1 cellular context compared by ENCODE assay signal in the genomic region with DNA sequence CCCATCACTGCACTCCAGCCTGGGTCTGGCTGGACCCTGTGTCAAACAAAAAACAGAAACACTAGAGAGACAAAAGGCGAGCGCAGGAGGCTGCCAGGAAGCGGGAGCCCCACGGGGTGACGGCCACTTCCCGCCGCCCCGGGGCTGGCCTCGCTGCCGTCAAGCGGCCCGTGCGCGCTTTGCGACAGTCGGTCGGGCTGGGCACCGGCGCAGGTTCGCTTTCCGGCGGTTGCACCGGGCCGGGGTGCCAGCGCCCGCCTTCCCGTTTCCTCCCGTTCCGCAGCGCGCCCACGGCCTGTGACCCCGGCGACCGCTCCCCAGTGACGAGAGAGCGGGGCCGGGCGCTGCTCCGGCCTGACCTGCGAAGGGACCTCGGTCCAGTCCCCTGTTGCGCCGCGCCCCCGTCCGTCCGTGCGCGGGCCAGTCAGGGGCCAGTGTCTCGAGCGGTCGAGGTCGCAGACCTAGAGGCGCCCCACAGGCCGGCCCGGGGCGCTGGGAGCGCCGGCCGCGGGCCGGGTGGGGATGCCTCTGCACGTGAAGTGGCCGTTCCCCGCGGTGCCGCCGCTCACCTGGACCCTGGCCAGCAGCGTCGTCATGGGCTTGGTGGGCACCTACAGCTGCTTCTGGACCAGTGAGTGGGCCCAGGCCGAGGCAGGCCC.
A peak's percentile ranks its signal among the peaks of the same experiment; 100 is the strongest.
TF ChIP-seq lines count a peak whose summit lies in the region.

A gene (plus strand): TSS at position 218 of the 659 bp plus-strand sequence. CDS start 305 bp downstream, at position 523.

TF ChIP-seq in K562, 482 proteins besides CTCF, POLR2A, EP300 and RAD21 (continued from another document and continues in another):
- TF ChIP-seq, protein P1, sequence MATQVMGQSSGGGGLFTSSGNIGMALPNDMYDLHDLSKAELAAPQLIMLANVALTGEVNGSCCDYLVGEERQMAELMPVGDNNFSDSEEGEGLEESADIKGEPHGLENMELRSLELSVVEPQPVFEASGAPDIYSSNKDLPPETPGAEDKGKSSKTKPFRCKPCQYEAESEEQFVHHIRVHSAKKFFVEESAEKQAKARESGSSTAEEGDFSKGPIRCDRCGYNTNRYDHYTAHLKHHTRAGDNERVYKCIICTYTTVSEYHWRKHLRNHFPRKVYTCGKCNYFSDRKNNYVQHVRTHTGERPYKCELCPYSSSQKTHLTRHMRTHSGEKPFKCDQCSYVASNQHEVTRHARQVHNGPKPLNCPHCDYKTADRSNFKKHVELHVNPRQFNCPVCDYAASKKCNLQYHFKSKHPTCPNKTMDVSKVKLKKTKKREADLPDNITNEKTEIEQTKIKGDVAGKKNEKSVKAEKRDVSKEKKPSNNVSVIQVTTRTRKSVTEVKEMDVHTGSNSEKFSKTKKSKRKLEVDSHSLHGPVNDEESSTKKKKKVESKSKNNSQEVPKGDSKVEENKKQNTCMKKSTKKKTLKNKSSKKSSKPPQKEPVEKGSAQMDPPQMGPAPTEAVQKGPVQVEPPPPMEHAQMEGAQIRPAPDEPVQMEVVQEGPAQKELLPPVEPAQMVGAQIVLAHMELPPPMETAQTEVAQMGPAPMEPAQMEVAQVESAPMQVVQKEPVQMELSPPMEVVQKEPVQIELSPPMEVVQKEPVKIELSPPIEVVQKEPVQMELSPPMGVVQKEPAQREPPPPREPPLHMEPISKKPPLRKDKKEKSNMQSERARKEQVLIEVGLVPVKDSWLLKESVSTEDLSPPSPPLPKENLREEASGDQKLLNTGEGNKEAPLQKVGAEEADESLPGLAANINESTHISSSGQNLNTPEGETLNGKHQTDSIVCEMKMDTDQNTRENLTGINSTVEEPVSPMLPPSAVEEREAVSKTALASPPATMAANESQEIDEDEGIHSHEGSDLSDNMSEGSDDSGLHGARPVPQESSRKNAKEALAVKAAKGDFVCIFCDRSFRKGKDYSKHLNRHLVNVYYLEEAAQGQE (CRISPR knock-in tag; IDR thresholded peaks at IDR 0.05; ENCODE audit: low read depth): no peak
- TF ChIP-seq SMAD2 (IDR thresholded peaks at IDR 0.05; ENCODE audit: low read depth, low read length) (no peak), SPI1 (IDR thresholded peaks at IDR 0.05; ENCODE audit: borderline replicate concordance, low read depth, low read length) (peak; percentile 39; the same call in 1 of the 2 replicates), RB1 (IDR thresholded peaks at IDR 0.05; ENCODE audit: low read depth) (peak; percentile 86; the same call in 1 of the 2 replicates), SNIP1 (IDR thresholded peaks at IDR 0.05; ENCODE audit: low read depth) (no peak), CBFA2T3 (IDR thresholded peaks at IDR 0.05) (no peak), RBM25 (IDR thresholded peaks at IDR 0.05; ENCODE audit: low read depth, low read length, severe bottlenecking) (no peak), ETV5 (CRISPR knock-in tag; IDR thresholded peaks at IDR 0.05; ENCODE audit: low read depth) (0 out of 2 replicates have a peak, but pooled peaks have one; percentile 49), PHF8 (IDR thresholded peaks at IDR 0.05; ENCODE audit: borderline replicate concordance, low read length) (peak; percentile 57; the same call in 1 of the 2 replicates), SRSF9 (IDR thresholded peaks at IDR 0.05; ENCODE audit: borderline replicate concordance, low read depth, low read length) (no peak), KDM4B (IDR thresholded peaks at IDR 0.05; ENCODE audit: borderline replicate concordance in 2 of 2, low read depth in 1 of 2) (no peak), PCBP2 (IDR thresholded peaks at IDR 0.05; ENCODE audit: low read depth, low read length, poor library complexity, severe bottlenecking) (no peak), ZNF224 (CRISPR knock-in tag; IDR thresholded peaks at IDR 0.05) (no peak), SMARCC2 (IDR thresholded peaks at IDR 0.05; ENCODE audit: low read depth) (no peak), HMGN3 (IDR thresholded peaks at IDR 0.05; ENCODE audit: borderline replicate concordance, extremely low read depth, insufficient read length, low read depth, low read length) (no peak), CBX1 (IDR thresholded peaks at IDR 0.05; ENCODE audit: low read depth) (peak; percentile 24; the same call in 1 of the 2 replicates), BHLHE40 (IDR thresholded peaks at IDR 0.05; ENCODE audit: low read length) (peak; percentile 18; the same call in 1 of the 2 replicates), ZBTB7A (IDR thresholded peaks at IDR 0.05; ENCODE audit: borderline replicate concordance, control insufficient read depth, low read depth, low read length) (no peak; the same call in 1 of the 2 replicates), GATAD2B (IDR thresholded peaks at IDR 0.05; ENCODE audit: borderline replicate concordance) (peak; percentile 66; the same call in 1 of the 2 replicates), ZFP36 (IDR thresholded peaks at IDR 0.05; ENCODE audit: low read depth, low read length, partially characterized antibody) (no peak), FOS (IDR thresholded peaks at IDR 0.05; ENCODE audit: extremely low read depth, insufficient read length) (no peak), MCM7 (IDR thresholded peaks at IDR 0.05) (no peak), MAFG (tag; conservative IDR thresholded peaks at IDR 0.05) (no peak)
- TF ChIP-seq, protein P2, sequence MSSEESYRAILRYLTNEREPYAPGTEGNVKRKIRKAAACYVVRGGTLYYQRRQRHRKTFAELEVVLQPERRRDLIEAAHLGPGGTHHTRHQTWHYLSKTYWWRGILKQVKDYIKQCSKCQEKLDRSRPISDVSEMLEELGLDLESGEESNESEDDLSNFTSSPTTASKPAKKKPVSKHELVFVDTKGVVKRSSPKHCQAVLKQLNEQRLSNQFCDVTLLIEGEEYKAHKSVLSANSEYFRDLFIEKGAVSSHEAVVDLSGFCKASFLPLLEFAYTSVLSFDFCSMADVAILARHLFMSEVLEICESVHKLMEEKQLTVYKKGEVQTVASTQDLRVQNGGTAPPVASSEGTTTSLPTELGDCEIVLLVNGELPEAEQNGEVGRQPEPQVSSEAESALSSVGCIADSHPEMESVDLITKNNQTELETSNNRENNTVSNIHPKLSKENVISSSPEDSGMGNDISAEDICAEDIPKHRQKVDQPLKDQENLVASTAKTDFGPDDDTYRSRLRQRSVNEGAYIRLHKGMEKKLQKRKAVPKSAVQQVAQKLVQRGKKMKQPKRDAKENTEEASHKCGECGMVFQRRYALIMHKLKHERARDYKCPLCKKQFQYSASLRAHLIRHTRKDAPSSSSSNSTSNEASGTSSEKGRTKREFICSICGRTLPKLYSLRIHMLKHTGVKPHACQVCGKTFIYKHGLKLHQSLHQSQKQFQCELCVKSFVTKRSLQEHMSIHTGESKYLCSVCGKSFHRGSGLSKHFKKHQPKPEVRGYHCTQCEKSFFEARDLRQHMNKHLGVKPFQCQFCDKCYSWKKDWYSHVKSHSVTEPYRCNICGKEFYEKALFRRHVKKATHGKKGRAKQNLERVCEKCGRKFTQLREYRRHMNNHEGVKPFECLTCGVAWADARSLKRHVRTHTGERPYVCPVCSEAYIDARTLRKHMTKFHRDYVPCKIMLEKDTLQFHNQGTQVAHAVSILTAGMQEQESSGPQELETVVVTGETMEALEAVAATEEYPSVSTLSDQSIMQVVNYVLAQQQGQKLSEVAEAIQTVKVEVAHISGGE (CRISPR knock-in tag; IDR thresholded peaks at IDR 0.05): peak in 1 of 3 experiments; percentile 27; a peak in 1 of 6 replicates
- TF ChIP-seq, protein P3, sequence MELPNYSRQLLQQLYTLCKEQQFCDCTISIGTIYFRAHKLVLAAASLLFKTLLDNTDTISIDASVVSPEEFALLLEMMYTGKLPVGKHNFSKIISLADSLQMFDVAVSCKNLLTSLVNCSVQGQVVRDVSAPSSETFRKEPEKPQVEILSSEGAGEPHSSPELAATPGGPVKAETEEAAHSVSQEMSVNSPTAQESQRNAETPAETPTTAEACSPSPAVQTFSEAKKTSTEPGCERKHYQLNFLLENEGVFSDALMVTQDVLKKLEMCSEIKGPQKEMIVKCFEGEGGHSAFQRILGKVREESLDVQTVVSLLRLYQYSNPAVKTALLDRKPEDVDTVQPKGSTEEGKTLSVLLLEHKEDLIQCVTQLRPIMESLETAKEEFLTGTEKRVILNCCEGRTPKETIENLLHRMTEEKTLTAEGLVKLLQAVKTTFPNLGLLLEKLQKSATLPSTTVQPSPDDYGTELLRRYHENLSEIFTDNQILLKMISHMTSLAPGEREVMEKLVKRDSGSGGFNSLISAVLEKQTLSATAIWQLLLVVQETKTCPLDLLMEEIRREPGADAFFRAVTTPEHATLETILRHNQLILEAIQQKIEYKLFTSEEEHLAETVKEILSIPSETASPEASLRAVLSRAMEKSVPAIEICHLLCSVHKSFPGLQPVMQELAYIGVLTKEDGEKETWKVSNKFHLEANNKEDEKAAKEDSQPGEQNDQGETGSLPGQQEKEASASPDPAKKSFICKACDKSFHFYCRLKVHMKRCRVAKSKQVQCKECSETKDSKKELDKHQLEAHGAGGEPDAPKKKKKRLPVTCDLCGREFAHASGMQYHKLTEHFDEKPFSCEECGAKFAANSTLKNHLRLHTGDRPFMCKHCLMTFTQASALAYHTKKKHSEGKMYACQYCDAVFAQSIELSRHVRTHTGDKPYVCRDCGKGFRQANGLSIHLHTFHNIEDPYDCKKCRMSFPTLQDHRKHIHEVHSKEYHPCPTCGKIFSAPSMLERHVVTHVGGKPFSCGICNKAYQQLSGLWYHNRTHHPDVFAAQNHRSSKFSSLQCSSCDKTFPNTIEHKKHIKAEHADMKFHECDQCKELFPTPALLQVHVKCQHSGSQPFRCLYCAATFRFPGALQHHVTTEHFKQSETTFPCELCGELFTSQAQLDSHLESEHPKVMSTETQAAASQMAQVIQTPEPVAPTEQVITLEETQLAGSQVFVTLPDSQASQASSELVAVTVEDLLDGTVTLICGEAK (IDR thresholded peaks at IDR 0.05): peak; percentile 1; the same call in 1 of the 2 replicates
- TF ChIP-seq, protein P3 (CRISPR knock-in tag; IDR thresholded peaks at IDR 0.05): no peak
- TF ChIP-seq, protein P4, sequence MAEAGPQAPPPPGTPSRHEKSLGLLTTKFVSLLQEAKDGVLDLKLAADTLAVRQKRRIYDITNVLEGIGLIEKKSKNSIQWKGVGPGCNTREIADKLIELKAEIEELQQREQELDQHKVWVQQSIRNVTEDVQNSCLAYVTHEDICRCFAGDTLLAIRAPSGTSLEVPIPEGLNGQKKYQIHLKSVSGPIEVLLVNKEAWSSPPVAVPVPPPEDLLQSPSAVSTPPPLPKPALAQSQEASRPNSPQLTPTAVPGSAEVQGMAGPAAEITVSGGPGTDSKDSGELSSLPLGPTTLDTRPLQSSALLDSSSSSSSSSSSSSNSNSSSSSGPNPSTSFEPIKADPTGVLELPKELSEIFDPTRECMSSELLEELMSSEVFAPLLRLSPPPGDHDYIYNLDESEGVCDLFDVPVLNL (CRISPR knock-in tag; IDR thresholded peaks at IDR 0.05; ENCODE audit: low read depth): peak; percentile 73; the same call in 1 of the 2 replicates
- TF ChIP-seq, protein P5, sequence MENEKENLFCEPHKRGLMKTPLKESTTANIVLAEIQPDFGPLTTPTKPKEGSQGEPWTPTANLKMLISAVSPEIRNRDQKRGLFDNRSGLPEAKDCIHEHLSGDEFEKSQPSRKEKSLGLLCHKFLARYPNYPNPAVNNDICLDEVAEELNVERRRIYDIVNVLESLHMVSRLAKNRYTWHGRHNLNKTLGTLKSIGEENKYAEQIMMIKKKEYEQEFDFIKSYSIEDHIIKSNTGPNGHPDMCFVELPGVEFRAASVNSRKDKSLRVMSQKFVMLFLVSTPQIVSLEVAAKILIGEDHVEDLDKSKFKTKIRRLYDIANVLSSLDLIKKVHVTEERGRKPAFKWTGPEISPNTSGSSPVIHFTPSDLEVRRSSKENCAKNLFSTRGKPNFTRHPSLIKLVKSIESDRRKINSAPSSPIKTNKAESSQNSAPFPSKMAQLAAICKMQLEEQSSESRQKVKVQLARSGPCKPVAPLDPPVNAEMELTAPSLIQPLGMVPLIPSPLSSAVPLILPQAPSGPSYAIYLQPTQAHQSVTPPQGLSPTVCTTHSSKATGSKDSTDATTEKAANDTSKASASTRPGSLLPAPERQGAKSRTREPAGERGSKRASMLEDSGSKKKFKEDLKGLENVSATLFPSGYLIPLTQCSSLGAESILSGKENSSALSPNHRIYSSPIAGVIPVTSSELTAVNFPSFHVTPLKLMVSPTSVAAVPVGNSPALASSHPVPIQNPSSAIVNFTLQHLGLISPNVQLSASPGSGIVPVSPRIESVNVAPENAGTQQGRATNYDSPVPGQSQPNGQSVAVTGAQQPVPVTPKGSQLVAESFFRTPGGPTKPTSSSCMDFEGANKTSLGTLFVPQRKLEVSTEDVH (IDR thresholded peaks at IDR 0.05; ENCODE audit: low read depth, partially characterized antibody): no peak
